In genomic region chr22:31080164-31080847, GRCh38 we compare ENCODE assay signal across 8 cellular contexts. TPM values are rescaled to one million over a fixed set of nuclear protein-coding genes. Genes with fewer than 3 reads are reported as not detected.
DNase-seq lines count a peak whose midpoint lies in the region; ATAC-seq and TF ChIP-seq lines count a peak whose summit lies in the region.

No MANE protein-coding gene starts in this region.

- H3K27ac ChIP-seq in Karpas-422 (ENCODE audit: low read length) = no peak overlapping the region
- no peak overlapping the region for H3K27ac ChIP-seq in ectodermal cell (ENCODE audit: insufficient read depth, low read depth, low read length, poor library complexity, severe bottlenecking)
- H3K27ac ChIP-seq in neural progenitor cell = no peak overlapping the region
- H3K27ac ChIP-seq in aorta (ENCODE audit: low read depth in 1 of 2, low read length in 2 of 2) = peak overlapping the region in 1 of 2 donors; percentile 42

- no peaks in the 10 kb centered on the region for H4K20me1 ChIP-seq in Karpas-422 (ENCODE audit: insufficient read depth, low read depth, low read length)
- H4K20me1 ChIP-seq in neural progenitor cell (ENCODE audit: low read depth) = peaks cover 2% of the 10 kb centered on the region

- H3K36me3 Mint-ChIP-seq in neural progenitor cell = peaks cover 2% of the 10 kb centered on the region

- H3K4me3 Mint-ChIP-seq in neural progenitor cell = peak overlapping the region; percentile 92

- peaks cover 24% of the 10 kb centered on the region for H3K4me1 Mint-ChIP-seq in neural progenitor cell

- intact Hi-C loops in aorta (cut with DNase I) = loop anchor here (2.0 to 10.0 kb wide), 4 partner anchors 26 to 446 kb away; partner anchors contain the start of genes MORC2 (in 1 of the 2), SLC35E4 (in 1 of the 2) and TUG1 (in 1 of the 2)

- TF ChIP-seq CTCF in neural progenitor cell (IDR thresholded peaks at IDR 0.05) = no peak

- peaks cover 13% of the 10 kb centered on the region for H3K79me2 ChIP-seq in Karpas-422 (ENCODE audit: low read length)
- peaks cover 9% of the 10 kb centered on the region for H3K79me2 ChIP-seq in neural progenitor cell (ENCODE audit: low read depth)

- H3K27me3 ChIP-seq in Karpas-422 (ENCODE audit: low read length) (no peaks in the 10 kb centered on the region), ectodermal cell (ENCODE audit: control insufficient read depth, insufficient read depth, low read length, poor library complexity, severe bottlenecking) (peaks cover 9% of the 10 kb centered on the region), neural progenitor cell (no peaks in the 10 kb centered on the region), aorta (ENCODE audit: control insufficient read depth in 1 of 2, insufficient read depth in 2 of 2, low read length in 1 of 2) (no peaks in the 10 kb centered on the region)

- WGBS in ectodermal cell, 2 experiments = 41% methylated on average over 5 of the region's 5 CpGs
- WGBS in aorta, 2 donors = 23 to 25% methylated on average over 5 of the region's 5 CpGs

- H2AFZ ChIP-seq in Karpas-422 (ENCODE audit: low read length) (peak overlapping the region; percentile 44; the same call in 1 of the 2 replicates), neural progenitor cell (replicated peaks) (peak overlapping the region; percentile 91)

- peaks cover 40% of the 10 kb centered on the region for H3K4me1 ChIP-seq in Karpas-422 (ENCODE audit: low read length)
- peaks cover 9% of the 10 kb centered on the region for H3K4me1 ChIP-seq in ectodermal cell (ENCODE audit: control insufficient read depth, insufficient read depth, low read length)
- peaks cover 4% of the 10 kb centered on the region for H3K4me1 ChIP-seq in neural progenitor cell
- H3K4me1 ChIP-seq in aorta (ENCODE audit: control insufficient read depth in 1 of 2, insufficient read depth in 2 of 2, low read length in 2 of 2) = no peaks in the 10 kb centered on the region

- H3K9me3 ChIP-seq in Karpas-422 (ENCODE audit: low read length) = no peaks in the 10 kb centered on the region
- no peaks in the 10 kb centered on the region for H3K9me3 ChIP-seq in ectodermal cell (ENCODE audit: control insufficient read depth, low read length)
- no peaks in the 10 kb centered on the region for H3K9me3 ChIP-seq in neural progenitor cell (ENCODE audit: low read depth)
- H3K9me3 ChIP-seq in aorta (ENCODE audit: control insufficient read depth, low read length) = no peaks in the 10 kb centered on the region

- ATAC-seq in HG02852 (IDR thresholded peaks at IDR 0.05; ENCODE audit: unreplicated experiment) = no peak
- no peak for ATAC-seq in aorta (ENCODE audit: low FRiP score)
- no peak for ATAC-seq in HG02678 (IDR thresholded peaks at IDR 0.05; ENCODE audit: unreplicated experiment)

- DNase-seq in COLO668 (lab: John Stamatoyannopoulos, UW; ENCODE audit: unreplicated experiment) (peak; percentile 32), Karpas-422 (no peak), neural progenitor cell (ENCODE audit: low spot score) (no peak), aorta (no peak), EL (no peak)

- H3K4me2 ChIP-seq in Karpas-422 (ENCODE audit: low read depth, low read length, poor library complexity, severe bottlenecking) (peak overlapping the region; percentile 90), neural progenitor cell (peak overlapping the region; percentile 86)

- peaks cover 12% of the 10 kb centered on the region for H3K27me3 Mint-ChIP-seq in neural progenitor cell (ENCODE audit: insufficient read depth, low read depth)

- peak overlapping the region; percentile 90 for H3K27ac Mint-ChIP-seq in neural progenitor cell

- H3K9me2 ChIP-seq in Karpas-422 (replicated peaks; ENCODE audit: insufficient read depth, low read length) = no peaks in the 10 kb centered on the region

- H3K4me3 ChIP-seq in Karpas-422 (ENCODE audit: low read length) = peak overlapping the region; percentile 71
- peak overlapping the region; percentile 53 for H3K4me3 ChIP-seq in ectodermal cell (ENCODE audit: insufficient read depth, low read depth, low read length)
- H3K4me3 ChIP-seq in neural progenitor cell = peak overlapping the region; percentile 75
- H3K4me3 ChIP-seq in aorta (ENCODE audit: low read length in 2 of 2) = peak overlapping the region in 1 of 2 donors; percentile 43

- H3K9ac ChIP-seq in Karpas-422 (ENCODE audit: low read length) (peak overlapping the region; percentile 80), neural progenitor cell (no peak overlapping the region)

- H3K36me3 ChIP-seq in Karpas-422 (ENCODE audit: insufficient read depth, low read length) = no peaks in the 10 kb centered on the region
- H3K36me3 ChIP-seq in ectodermal cell (ENCODE audit: control insufficient read depth, insufficient read depth, low read length) = no peaks in the 10 kb centered on the region
- no peaks in the 10 kb centered on the region for H3K36me3 ChIP-seq in neural progenitor cell
- H3K36me3 ChIP-seq in aorta (ENCODE audit: control insufficient read depth in 1 of 2, insufficient read depth in 2 of 2, low read length in 1 of 2) = peaks cover 0 to 4% of the 10 kb centered on the region in 2 donors

- no peaks in the 10 kb centered on the region for H3K9me3 Mint-ChIP-seq in neural progenitor cell

- peaks cover 11% of the 10 kb centered on the region for H3F3A ChIP-seq in neural progenitor cell (ENCODE audit: low read depth)

RNA-seq across cellular contexts. Expression of gene SMTN, which starts 0.8 kb away (rescaled TPM):
- 23.5 and 27.9 TPM in 2 replicates for total RNA-seq in Karpas-422 (2014; rRNA removed; shearing (Covaris generic); ENCODE audit: low replicate concordance)
- 18.1 TPM for polyA plus RNA-seq in ectodermal cell (2013, experiment 1 of 4)
- 19.5 TPM for polyA plus RNA-seq in ectodermal cell (2013, experiment 2 of 4)
- 15.5 TPM for polyA plus RNA-seq in ectodermal cell (2013, experiment 3 of 4)
- polyA plus RNA-seq in ectodermal cell (2013, experiment 4 of 4) = 20.0 TPM
- 14.1 and 24.0 TPM in 2 replicates for total RNA-seq in neural progenitor cell (ENCODE audit: low replicate concordance)
- 1,000 to 10,000 TPM in 1 of 2 donors, 100 to 1,000 TPM in 1; 588 to 1,240 TPM for total RNA-seq in aorta
- polyA plus RNA-seq in aorta = 100 to 1,000 TPM in 1 of 2 donors, 10 to 100 TPM in 1; 97.7 to 554 TPM

RNA-seq across cellular contexts. Expression of gene SELENOM, which starts 27.1 kb away (rescaled TPM):
- 11.1 and 18.5 TPM in 2 replicates for total RNA-seq in Karpas-422 (2014; rRNA removed; shearing (Covaris generic); ENCODE audit: low replicate concordance)
- 12.3 TPM for polyA plus RNA-seq in ectodermal cell (2013, experiment 1 of 4)
- 14.6 TPM for polyA plus RNA-seq in ectodermal cell (2013, experiment 2 of 4)
- polyA plus RNA-seq in ectodermal cell (2013, experiment 3 of 4) = 20.0 TPM
- polyA plus RNA-seq in ectodermal cell (2013, experiment 4 of 4) = 20.8 TPM
- total RNA-seq in neural progenitor cell (ENCODE audit: low replicate concordance) (7.4 and 13.9 TPM in 2 replicates), aorta (100 to 1,000 TPM; 368 to 526 TPM)
- 1,000 to 10,000 TPM in 1 of 2 donors, 100 to 1,000 TPM in 1; 806 to 1,228 TPM for polyA plus RNA-seq in aorta

RNA-seq across cellular contexts. Expression of gene INPP5J, which starts 42.5 kb away (rescaled TPM):
- total RNA-seq in Karpas-422 (2014; rRNA removed; shearing (Covaris generic); ENCODE audit: low replicate concordance) = 14.4 and 18.3 TPM in 2 replicates
- polyA plus RNA-seq in ectodermal cell (2013, experiment 1 of 4) = 5.5 TPM
- polyA plus RNA-seq in ectodermal cell (2013, experiment 2 of 4) = 4.5 TPM
- 3.7 TPM for polyA plus RNA-seq in ectodermal cell (2013, experiment 3 of 4)
- polyA plus RNA-seq in ectodermal cell (2013, experiment 4 of 4) = 3.8 TPM
- 1.5 and 3.7 TPM in 2 replicates for total RNA-seq in neural progenitor cell (ENCODE audit: low replicate concordance)
- 1 to 10 TPM; 2.4 to 3.3 TPM for total RNA-seq in aorta
- polyA plus RNA-seq in aorta = 1 to 10 TPM; 7.6 to 8.3 TPM

Comparison
In these comparisons a context has a peak if more than half of its experiments do, and no peak if none do; other contexts are left out.
1. RNA of gene SMTN, which starts 0.8 kb away (total RNA-seq): 588 to 1,240 TPM in aorta; 23.5 to 27.9 TPM in Karpas-422 and 14.1 to 24.0 TPM in neural progenitor cell; every median in the first group is over 10 times any median in the second.
2. RNA of gene SELENOM, which starts 27.1 kb away (total RNA-seq): 368 to 526 TPM in aorta; 11.1 to 18.5 TPM in Karpas-422 and 7.4 to 13.9 TPM in neural progenitor cell; every median in the first group is over 10 times any median in the second.